ENCODE assay signal across 22 cellular contexts in the genomic region with DNA sequence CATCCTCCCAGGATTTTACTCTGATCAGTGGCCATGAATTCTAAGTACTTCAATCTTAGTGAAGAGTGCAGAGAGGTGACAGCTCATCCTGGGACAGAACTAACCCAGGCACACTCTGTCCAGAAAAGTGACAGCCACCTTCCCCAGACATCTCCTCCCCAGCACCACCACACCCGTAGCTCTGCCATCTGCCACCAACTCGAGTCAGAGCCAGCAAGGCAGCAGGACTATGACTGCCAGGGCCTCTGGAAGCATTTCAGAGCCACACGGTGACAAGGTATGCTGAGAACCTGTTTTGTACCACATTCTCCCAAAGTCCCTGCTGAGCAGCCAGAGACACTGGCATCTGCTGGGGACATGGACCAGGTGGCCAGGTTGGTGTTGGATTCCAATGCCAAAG.
DNase-seq lines count a peak whose midpoint lies in the region; ATAC-seq and TF ChIP-seq lines count a peak whose summit lies in the region.
"Had no signal": no experiment of that assay in that cellular context is flagged by ENCODE, and none has a peak within 500 bp of the region (broad histone marks: within the 10 kb centered on the region; RNA-seq: fewer than 3 reads in every experiment).

No MANE protein-coding gene starts in this region.

- intact Hi-C loops in cardiac septum (cut with DNase I), result no loop called here
- intact Hi-C loops in heart left ventricle (cut with DNase I), result no loop called here
- intact Hi-C loops in Caco-2 (cut with micrococcal nuclease; ENCODE audit: unreplicated experiment), result no loop called here

- no peaks in the 10 kb centered on the region for H3K36me3 ChIP-seq in heart left ventricle
- H3K36me3 ChIP-seq in Caco-2 (ENCODE audit: control insufficient read depth, insufficient read depth, low read length), result no peaks in the 10 kb centered on the region
- H3K36me3 ChIP-seq: BLaER1 treated with 17β-estradiol and CSF1 and Interleukin-3, amounts not matched to agents 10 nM and 100 nM had no signal

- no peak overlapping the region for H3K27ac ChIP-seq in heart left ventricle
- H3K27ac ChIP-seq: 22Rv1; A549; BLaER1 treated with 17β-estradiol and CSF1 and Interleukin-3, amounts not matched to agents 10 nM and 100 nM; C4-2B had no signal

- ATAC-seq in heart left ventricle (no peak), HG03571 (IDR thresholded peaks at IDR 0.05; ENCODE audit: unreplicated experiment) (no peak)
- ATAC-seq: A549; CD8-positive, alpha-beta T cell had no signal

- H3K4me3 ChIP-seq in heart left ventricle (no peak overlapping the region), Caco-2 (ENCODE audit: low read depth, low read length) (no peak overlapping the region)
- H3K4me3 ChIP-seq: A549; BLaER1 treated with 17β-estradiol and CSF1 and Interleukin-3, amounts not matched to agents 10 nM and 100 nM had no signal

- H3K4me3 Mint-ChIP-seq in Caco-2 (ENCODE audit: unreplicated experiment), result no peak overlapping the region
- H3K4me3 Mint-ChIP-seq: B cell; CD4-positive, alpha-beta T cell; CD8-positive, alpha-beta T cell had no signal

- H3K36me3 Mint-ChIP-seq in Caco-2 (ENCODE audit: insufficient read depth, unreplicated experiment), result no peaks in the 10 kb centered on the region
- H3K36me3 Mint-ChIP-seq: CD8-positive, alpha-beta T cell had no signal

- DNase-seq in DMS 273 (lab: John Stamatoyannopoulos, UW; ENCODE audit: unreplicated experiment) (peak; percentile 40), DMS 273 treated with DMSO at 0.1 percent for 48 hours (lab: John Stamatoyannopoulos, UW) (no peak), cardiac septum (ENCODE audit: low spot score) (peak; percentile 19), heart left ventricle (no peak), cerebellar nuclear complex (lab: John Stamatoyannopoulos, UW) (peak; percentile 86 to 95), pons (ENCODE audit: low spot score) (peak; percentile 20), Caco-2 (no peak)
- DNase-seq: AML-193; CD4-positive, alpha-beta T cell; CD8-positive, alpha-beta T cell; DMS153; DMS53; DMS79; DND-41; EL; GF-D8 had no signal

- no TSS peak for BruUV-seq in Caco-2 (replicated peaks; lab: Mats Ljungman, UMichigan)

- H3K27me3 Mint-ChIP-seq in Caco-2 (ENCODE audit: insufficient read depth, unreplicated experiment), result peaks cover 15% of the 10 kb centered on the region
- H3K27me3 Mint-ChIP-seq: CD4-positive, alpha-beta T cell had no signal

- POLR2A ChIA-PET in Caco-2 (lab: Charles Lee), result no interaction called here

- H3K4me1 ChIP-seq in heart left ventricle, result no peaks in the 10 kb centered on the region
- H3K4me1 ChIP-seq in Caco-2, result no peaks in the 10 kb centered on the region

- CTCF ChIA-PET in Caco-2 (lab: Charles Lee), result no interaction called here

- TF ChIP-seq POLR2A in heart left ventricle (IDR thresholded peaks at IDR 0.05), result no peak

- no peaks in the 10 kb centered on the region for H3K9me3 Mint-ChIP-seq in Caco-2 (ENCODE audit: unreplicated experiment)
- H3K9me3 Mint-ChIP-seq: CD4-positive, alpha-beta T cell; CD8-positive, alpha-beta T cell had no signal

- TF ChIP-seq CTCF in heart left ventricle (IDR thresholded peaks at IDR 0.05) (no peak), Caco-2 (IDR thresholded peaks at IDR 0.05; ENCODE audit: insufficient read depth in 1 of 2, low read depth in 1 of 2, low read length in 1 of 2, severe bottlenecking in 1 of 2, unreplicated experiment in 1 of 2) (no peak)

- H3K4me1 Mint-ChIP-seq in Caco-2 (ENCODE audit: low read depth, unreplicated experiment), result no peaks in the 10 kb centered on the region
- H3K4me1 Mint-ChIP-seq: B cell had no signal

- WGBS in heart left ventricle, 4 donors, result 54 to 72% (median 63%) methylated on average over 3 of the region's 3 CpGs

- H3K27ac Mint-ChIP-seq in Caco-2 (ENCODE audit: unreplicated experiment), result no peak overlapping the region
- H3K27ac Mint-ChIP-seq: B cell; CD4-positive, alpha-beta T cell; CD8-positive, alpha-beta T cell had no signal

- H3K9me3 ChIP-seq in heart left ventricle (no peaks in the 10 kb centered on the region), Caco-2 (no peaks in the 10 kb centered on the region)
- H3K9me3 ChIP-seq: A549; BLaER1 treated with 17β-estradiol and CSF1 and Interleukin-3, amounts not matched to agents 10 nM and 100 nM had no signal

- H3K27me3 ChIP-seq in heart left ventricle (peaks cover 0 to 11% (median 0%) of the 10 kb centered on the region in 9 donors), Caco-2 (replicated peaks; ENCODE audit: control insufficient read depth, insufficient read depth, low read length) (no peaks in the 10 kb centered on the region; the same call in 1 of the 2 replicates)
- H3K27me3 ChIP-seq: BLaER1 treated with 17β-estradiol and CSF1 and Interleukin-3, amounts not matched to agents 10 nM and 100 nM had no signal

Comparison
In these comparisons a context has a peak if more than half of its experiments do, and no peak if none do; other contexts are left out.
1. DNase-seq: peak in DMS 273 (single experiment), cardiac septum (single experiment), cerebellar nuclear complex (2 of 2) and pons (single experiment); none in DMS 273 treated with DMSO at 0.1 percent for 48 hours (single experiment), heart left ventricle (0 of 5) and Caco-2 (0 of 2).